In the genomic region with DNA sequence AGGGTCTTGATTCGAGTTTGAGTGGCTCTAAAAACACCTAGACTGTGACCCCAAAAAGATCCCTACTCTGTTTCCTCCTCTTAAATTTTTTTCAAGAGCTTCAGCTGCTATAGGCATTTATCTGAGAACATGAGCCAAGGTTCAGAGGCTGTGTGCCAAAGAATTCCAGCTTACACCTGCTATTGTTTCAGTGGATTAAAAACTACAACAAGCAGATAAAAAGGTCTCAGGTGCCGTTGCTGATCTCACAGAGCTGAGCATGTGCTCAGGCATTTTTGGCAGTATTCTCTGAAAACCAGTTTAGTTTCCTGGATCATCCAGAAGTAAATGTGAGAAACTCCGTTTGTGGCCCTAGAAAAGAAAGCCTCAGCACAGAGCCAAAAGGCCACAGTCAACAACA, we compare ENCODE assay signal across 19 cellular contexts.
"Had no signal": no experiment of that assay in that cellular context is flagged by ENCODE, and none has a peak within 500 bp of the region (broad histone marks: within the 10 kb centered on the region; RNA-seq: fewer than 3 reads in every experiment).

No MANE protein-coding gene starts in this region.

- H3K4me3 ChIP-seq: cardiac muscle cell, heart right ventricle, neural progenitor cell, right lobe of liver, smooth muscle cell, testis, upper lobe of right lung had no signal

- DNase-seq: activated B cell treated with CpG ODN at 0.5 μM for 24 hours; activated CD4-positive, alpha-beta memory T cell treated with anti-CD3 and anti-CD28 coated beads, Interleukin-2, amount 10 ng/mL, durations not matched to agents 7 days and 5 days; activated CD4-positive, alpha-beta T cell treated with anti-CD3 and anti-CD28 coated beads for 48 hours; activated CD8-positive, alpha-beta memory T cell treated with anti-CD3 and anti-CD28 coated beads, Interleukin-2, amount 10 ng/mL, durations not matched to agents 7 days and 5 days; activated naive CD4-positive, alpha-beta T cell; activated naive CD8-positive, alpha-beta T cell treated with anti-CD3 and anti-CD28 coated beads for 36 hours; amniotic stem cell; heart right ventricle; kidney glomerular epithelial cell; left ventricle myocardium superior; naive thymus-derived CD4-positive, alpha-beta T cell; right lobe of liver; stimulated activated CD4-positive, alpha-beta T cell treated with anti-CD3 and anti-CD28 coated beads, Interleukin-4, amount 100 ng/mL, for 24 hours; T-helper 2 cell; testis; upper lobe of right lung had no signal

- H3K9ac ChIP-seq: neural progenitor cell had no signal

- H3K4me1 ChIP-seq: heart right ventricle, right lobe of liver, testis, upper lobe of right lung had no signal

- H3K36me3 ChIP-seq: cardiac muscle cell, heart right ventricle, neural progenitor cell, right lobe of liver, upper lobe of right lung had no signal

- H3K27ac ChIP-seq: cardiac muscle cell, heart right ventricle, neural progenitor cell, right lobe of liver, testis, upper lobe of right lung had no signal

- H3K4me2 ChIP-seq: neural progenitor cell, smooth muscle cell had no signal

- H2AFZ ChIP-seq: neural progenitor cell had no signal

- H3K27me3 ChIP-seq: cardiac muscle cell, neural progenitor cell, right lobe of liver, testis, upper lobe of right lung had no signal

- H3K9me3 ChIP-seq: right lobe of liver, testis, upper lobe of right lung had no signal
